22 cellular contexts compared by ENCODE assay signal in the genomic region with DNA sequence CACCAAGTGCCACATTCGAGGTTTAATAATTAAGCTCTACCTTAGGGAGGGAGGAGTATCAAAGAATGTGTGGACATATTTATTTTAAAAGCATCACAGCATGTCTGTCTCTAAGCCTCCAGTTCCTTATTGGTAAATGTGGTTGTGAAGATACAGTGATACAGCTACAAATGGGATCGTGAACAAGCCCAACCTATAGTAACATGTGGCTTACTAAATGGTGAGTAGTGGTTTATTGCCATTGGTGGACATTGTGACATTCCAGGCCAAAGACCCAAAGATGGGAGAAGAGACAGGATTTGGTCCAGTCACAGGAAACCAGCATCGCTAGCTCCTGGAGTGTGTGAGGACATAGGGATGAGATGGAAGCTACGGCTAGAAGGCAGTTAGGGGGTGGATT.
"Had no signal": no experiment of that assay in that cellular context is flagged by ENCODE, and none has a peak within 500 bp of the region (broad histone marks: within the 10 kb centered on the region; RNA-seq: fewer than 3 reads in every experiment).

No MANE protein-coding gene starts in this region.

- H3K27me3 Mint-ChIP-seq: dendritic cell treated with granulocyte-macrophage colony-stimulating factor and Interleukin-4, amounts not matched to agents 40 ng/mL and 50 ng/mL, for 4 days; naive B cell had no signal

- H3K36me3 Mint-ChIP-seq: immature natural killer cell had no signal

- H3K4me1 Mint-ChIP-seq: immature natural killer cell; mesothelial cell of epicardium; naive B cell; naive thymus-derived CD8-positive, alpha-beta T cell had no signal

- H3K9me3 ChIP-seq: esophagus squamous epithelium, gastroesophageal sphincter, lower lobe of right lung had no signal

- H3K27ac Mint-ChIP-seq: dendritic cell treated with granulocyte-macrophage colony-stimulating factor and Interleukin-4, amounts not matched to agents 40 ng/mL and 50 ng/mL, for 4 days; effector memory CD8-positive, alpha-beta T cell; immature natural killer cell; mesothelial cell of epicardium; naive B cell; naive thymus-derived CD8-positive, alpha-beta T cell had no signal

- H3K36me3 ChIP-seq: esophagus squamous epithelium, gastroesophageal sphincter, heart left ventricle, left lung, lower lobe of right lung had no signal

- DNase-seq: cortex of kidney; effector CD8-positive, alpha-beta T cell; effector memory CD8-positive, alpha-beta T cell; erythroblast; esophagus squamous epithelium; foreskin keratinocyte; heart left ventricle; hypothalamus; immature natural killer cell; left cardiac atrium; left lung; left ventricle myocardium superior; lower lobe of right lung; mesenchymal stem cell; mucosa of descending colon; naive B cell; naive thymus-derived CD8-positive, alpha-beta T cell had no signal

- H3K27ac ChIP-seq: epithelial cell of prostate, esophagus squamous epithelium, foreskin keratinocyte, gastroesophageal sphincter, heart left ventricle, hepatocyte, left lung, lower lobe of right lung had no signal

- H3K4me3 ChIP-seq: esophagus squamous epithelium, gastroesophageal sphincter, heart left ventricle, hepatocyte, left lung, lower lobe of right lung, mucosa of descending colon had no signal

- H3K4me3 Mint-ChIP-seq: dendritic cell treated with granulocyte-macrophage colony-stimulating factor and Interleukin-4, amounts not matched to agents 40 ng/mL and 50 ng/mL, for 4 days; effector memory CD8-positive, alpha-beta T cell; immature natural killer cell; mesothelial cell of epicardium; naive B cell had no signal

- H3K27me3 ChIP-seq: esophagus squamous epithelium, foreskin keratinocyte, gastroesophageal sphincter, heart left ventricle, hepatocyte, left lung had no signal

- H3K4me1 ChIP-seq: foreskin keratinocyte had no signal
